Comparison of ENCODE assay signal across 8 cellular contexts in the genomic region with DNA sequence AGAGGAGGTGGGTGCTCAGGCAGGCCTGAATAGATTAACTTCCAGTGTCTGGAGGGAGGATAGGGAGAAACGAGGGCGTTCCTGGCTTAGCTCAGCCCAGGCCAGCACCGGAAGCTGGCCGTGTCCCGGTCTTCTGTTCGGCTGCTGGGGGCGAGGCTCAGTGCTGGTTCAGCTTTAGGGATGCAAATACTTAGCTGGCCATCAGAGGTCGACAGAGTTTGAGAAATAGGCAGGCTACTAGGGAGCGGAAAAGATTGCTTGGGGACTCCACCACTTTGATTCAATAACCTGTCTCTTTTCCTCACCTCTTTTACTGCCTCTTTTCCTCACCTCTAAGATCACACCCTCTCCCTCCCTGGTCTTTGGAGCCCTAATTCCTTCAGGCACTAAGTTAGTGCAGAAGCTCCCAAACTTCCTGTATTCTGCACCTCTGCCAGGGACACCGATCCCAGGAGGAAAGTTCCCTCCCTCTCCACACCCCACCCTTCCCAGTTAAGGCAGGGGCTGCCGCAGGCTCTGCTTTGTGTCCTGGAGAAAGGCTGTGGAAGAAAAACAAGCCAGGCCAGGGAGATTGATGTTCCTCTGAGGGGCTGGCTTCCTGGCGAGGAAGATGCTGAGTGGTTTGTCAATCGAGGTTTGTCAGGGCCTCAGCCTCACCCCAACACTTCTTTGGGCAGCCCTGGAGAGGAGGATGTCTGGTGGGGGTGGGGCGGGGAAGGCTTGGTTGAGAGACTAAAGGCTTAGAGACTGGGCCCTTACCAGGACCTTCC. TPM values are rescaled to one million over a fixed set of nuclear protein-coding genes. Genes with fewer than 3 reads are reported as not detected.
DNase-seq lines count a peak whose midpoint lies in the region; ATAC-seq and TF ChIP-seq lines count a peak whose summit lies in the region.

No MANE protein-coding gene starts in this region.

- H3K27ac ChIP-seq in spleen, result no peak overlapping the region

- peaks cover 0 to 4% (median 0%) of the 10 kb centered on the region in 6 donors for H3K4me1 ChIP-seq in spleen

- H3K9me3 ChIP-seq in spleen, result no peaks in the 10 kb centered on the region

- ATAC-seq in left ventricle myocardium superior, result peak; percentile 95

- peak; percentile 78 for TF ChIP-seq CTCF in AG09309 (IDR thresholded peaks at IDR 0.05; ENCODE audit: control insufficient read depth, insufficient read depth, low read depth, low read length, missing control alignments)
- TF ChIP-seq CTCF in GM12874 (IDR thresholded peaks at IDR 0.05; ENCODE audit: insufficient read depth, low read depth, low read length), result peak; percentile 39; the same call in 1 of the 2 replicates
- peak; percentile 64 for TF ChIP-seq CTCF in LNCaP clone FGC (IDR thresholded peaks at IDR 0.05; ENCODE audit: control insufficient read depth, extremely low read depth, insufficient read depth)
- TF ChIP-seq CTCF in spleen (IDR thresholded peaks at IDR 0.05 in 8 of 11, conservative IDR thresholded peaks at IDR 0.05 in 3 of 11), result peak in 8 of 11 experiments; percentile 18 to 60 (median 48)

- no peak for DNase-seq in AG09309 (ENCODE audit: low read depth)
- DNase-seq in LNCaP clone FGC (ENCODE audit: low read depth), result no peak
- peak; percentile 12 to 35 for DNase-seq in activated T-cell treated with anti-CD3 and anti-CD28 coated beads, Interleukin-2, amount 50 U/mL, for 48 hours
- DNase-seq in left ventricle myocardium superior, result peak; percentile 65
- no peak for DNase-seq in spleen
- DNase-seq in activated CD4-positive, CD25-positive, alpha-beta regulatory T cell treated with anti-CD3 and anti-CD28 coated beads, Interleukin-2, amount 50 U/mL, for 72 hours, result no peak
- DNase-seq in activated CD4-positive, alpha-beta T cell treated with anti-CD3 and anti-CD28 coated beads for 1 hour, result no peak

- H3K36me3 ChIP-seq in spleen, result no peaks in the 10 kb centered on the region

- no peak for TF ChIP-seq POLR2A in spleen (IDR thresholded peaks at IDR 0.05)

- WGBS in spleen, 5 donors, result 14 to 36% (median 27%) methylated on average over 9 to 14 of the region's 14 CpGs

- H3K4me3 ChIP-seq in AG09309 (ENCODE audit: control insufficient read depth, low read depth, low read length) (no peak overlapping the region), LNCaP clone FGC (ENCODE audit: low read depth, low read length) (no peak overlapping the region), spleen (no peak overlapping the region)

- intact Hi-C loops in left ventricle myocardium superior (cut with micrococcal nuclease), result loop anchor here (10.0 kb wide), 2 partner anchors 462 to 562 kb away; no protein-coding TSS in a partner anchor
- intact Hi-C loops in spleen (cut with DNase I; ENCODE audit: low total_unique reads), result no loop called here

- H3K27me3 ChIP-seq in spleen (replicated peaks in 1 of 7), result peaks cover 0 to 12% (median 0%) of the 10 kb centered on the region in 7 donors

RNA-seq across cellular contexts. Expression of a gene that starts 6.0 kb away (rescaled TPM):
- 15.8 TPM for total RNA-seq in left ventricle myocardium superior
- total RNA-seq in spleen, result 10 to 100 TPM; 22.0 to 48.7 (median 38.5) TPM
- 10 to 100 TPM in 1 of 3 donors, 1 to 10 TPM in 2; 4.8 to 15.3 (median 7.2) TPM for polyA plus RNA-seq in spleen

Comparison
In these comparisons a context has a peak if more than half of its experiments do, and no peak if none do; other contexts are left out.
1. DNase-seq: peak in activated T-cell treated with anti-CD3 and anti-CD28 coated beads, Interleukin-2, amount 50 U/mL, for 48 hours (2 of 2) and left ventricle myocardium superior (single experiment); none in AG09309 (single experiment), LNCaP clone FGC (single experiment), spleen (single experiment), activated CD4-positive, CD25-positive, alpha-beta regulatory T cell treated with anti-CD3 and anti-CD28 coated beads, Interleukin-2, amount 50 U/mL, for 72 hours (single experiment) and activated CD4-positive, alpha-beta T cell treated with anti-CD3 and anti-CD28 coated beads for 1 hour (single experiment).
2. Peak in every context shown above with its lines, with median percentiles within 50 percentile points of each other: CTCF ChIP-seq.